In genomic region chr5:108801776-108802175, GRCh38 we compare ENCODE assay signal across 1 cellular context.
TF ChIP-seq lines count a peak whose summit lies in the region.

No MANE protein-coding gene starts in this region.

TF ChIP-seq in K562, 482 proteins besides CTCF, POLR2A, EP300 and RAD21 (continued from another document):
- TF ChIP-seq, protein P1, sequence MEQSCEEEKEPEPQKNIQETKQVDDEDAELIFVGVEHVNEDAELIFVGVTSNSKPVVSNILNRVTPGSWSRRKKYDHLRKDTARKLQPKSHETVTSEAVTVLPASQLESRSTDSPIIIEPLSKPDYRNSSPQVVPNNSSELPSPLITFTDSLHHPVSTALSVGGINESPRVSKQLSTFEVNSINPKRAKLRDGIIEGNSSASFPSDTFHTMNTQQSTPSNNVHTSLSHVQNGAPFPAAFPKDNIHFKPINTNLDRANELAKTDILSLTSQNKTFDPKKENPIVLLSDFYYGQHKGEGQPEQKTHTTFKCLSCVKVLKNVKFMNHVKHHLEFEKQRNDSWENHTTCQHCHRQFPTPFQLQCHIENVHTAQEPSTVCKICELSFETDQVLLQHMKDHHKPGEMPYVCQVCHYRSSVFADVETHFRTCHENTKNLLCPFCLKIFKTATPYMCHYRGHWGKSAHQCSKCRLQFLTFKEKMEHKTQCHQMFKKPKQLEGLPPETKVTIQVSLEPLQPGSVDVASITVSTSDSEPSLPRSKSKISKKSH (CRISPR knock-in tag; IDR thresholded peaks at IDR 0.05): no peak
- TF ChIP-seq GABPB1 (CRISPR knock-in tag; IDR thresholded peaks at IDR 0.05) (no peak), E4F1 (CRISPR knock-in tag; IDR thresholded peaks at IDR 0.05; ENCODE audit: borderline replicate concordance) (no peak), FOSL1 (tag; conservative IDR thresholded peaks at IDR 0.05) (peak; percentile 83), CEBPG (CRISPR knock-in tag; IDR thresholded peaks at IDR 0.05) (peak; percentile 77), CEBPG (tag; conservative IDR thresholded peaks at IDR 0.05 in 1 of 2, IDR thresholded peaks at IDR 0.05 in 1 of 2) (peak; percentile 49 to 95; a peak in 3 of 4 replicates), NFIX (CRISPR knock-in tag; IDR thresholded peaks at IDR 0.05; ENCODE audit: low read depth) (no peak), ATF3 (IDR thresholded peaks at IDR 0.05) (peak; percentile 93), ATF3 (CRISPR knock-in tag; conservative IDR thresholded peaks at IDR 0.05) (no peak), BRF2 (IDR thresholded peaks at IDR 0.05; ENCODE audit: borderline replicate concordance, insufficient read depth, insufficient read length) (no peak), SOX6 (IDR thresholded peaks at IDR 0.05) (0 out of 2 replicates have a peak, but pooled peaks have one; percentile 19), JUND (IDR thresholded peaks at IDR 0.05; ENCODE audit: borderline replicate concordance, low read depth, low read length) (peak; percentile 83), JUND (tag; IDR thresholded peaks at IDR 0.05; ENCODE audit: borderline replicate concordance, low read depth, low read length) (no peak), TRIM24 (IDR thresholded peaks at IDR 0.05) (peak; percentile 66 to 85; a peak in 3 of 4 replicates), ARID1B (IDR thresholded peaks at IDR 0.05) (peak; percentile 23; the same call in 1 of the 2 replicates), JUN (IDR thresholded peaks at IDR 0.05; ENCODE audit: borderline replicate concordance, low read depth, low read length) (peak; percentile 55; the same call in 1 of the 2 replicates), JUN (CRISPR knock-in tag; IDR thresholded peaks at IDR 0.05; ENCODE audit: borderline replicate concordance) (no peak), BRCA1 (IDR thresholded peaks at IDR 0.05) (no peak), BRCA1 (CRISPR knock-in tag; IDR thresholded peaks at IDR 0.05) (no peak), KDM4B (IDR thresholded peaks at IDR 0.05; ENCODE audit: borderline replicate concordance in 2 of 2, low read depth in 1 of 2) (no peak)
- TF ChIP-seq, protein P2, sequence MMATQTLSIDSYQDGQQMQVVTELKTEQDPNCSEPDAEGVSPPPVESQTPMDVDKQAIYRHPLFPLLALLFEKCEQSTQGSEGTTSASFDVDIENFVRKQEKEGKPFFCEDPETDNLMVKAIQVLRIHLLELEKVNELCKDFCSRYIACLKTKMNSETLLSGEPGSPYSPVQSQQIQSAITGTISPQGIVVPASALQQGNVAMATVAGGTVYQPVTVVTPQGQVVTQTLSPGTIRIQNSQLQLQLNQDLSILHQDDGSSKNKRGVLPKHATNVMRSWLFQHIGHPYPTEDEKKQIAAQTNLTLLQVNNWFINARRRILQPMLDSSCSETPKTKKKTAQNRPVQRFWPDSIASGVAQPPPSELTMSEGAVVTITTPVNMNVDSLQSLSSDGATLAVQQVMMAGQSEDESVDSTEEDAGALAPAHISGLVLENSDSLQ (IDR thresholded peaks at IDR 0.05): peak; percentile 9; the same call in 1 of the 2 replicates
- TF ChIP-seq, protein P3, sequence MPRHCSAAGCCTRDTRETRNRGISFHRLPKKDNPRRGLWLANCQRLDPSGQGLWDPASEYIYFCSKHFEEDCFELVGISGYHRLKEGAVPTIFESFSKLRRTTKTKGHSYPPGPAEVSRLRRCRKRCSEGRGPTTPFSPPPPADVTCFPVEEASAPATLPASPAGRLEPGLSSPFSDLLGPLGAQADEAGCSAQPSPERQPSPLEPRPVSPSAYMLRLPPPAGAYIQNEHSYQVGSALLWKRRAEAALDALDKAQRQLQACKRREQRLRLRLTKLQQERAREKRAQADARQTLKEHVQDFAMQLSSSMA (CRISPR knock-in tag; IDR thresholded peaks at IDR 0.05): no peak
- TF ChIP-seq, protein P4, sequence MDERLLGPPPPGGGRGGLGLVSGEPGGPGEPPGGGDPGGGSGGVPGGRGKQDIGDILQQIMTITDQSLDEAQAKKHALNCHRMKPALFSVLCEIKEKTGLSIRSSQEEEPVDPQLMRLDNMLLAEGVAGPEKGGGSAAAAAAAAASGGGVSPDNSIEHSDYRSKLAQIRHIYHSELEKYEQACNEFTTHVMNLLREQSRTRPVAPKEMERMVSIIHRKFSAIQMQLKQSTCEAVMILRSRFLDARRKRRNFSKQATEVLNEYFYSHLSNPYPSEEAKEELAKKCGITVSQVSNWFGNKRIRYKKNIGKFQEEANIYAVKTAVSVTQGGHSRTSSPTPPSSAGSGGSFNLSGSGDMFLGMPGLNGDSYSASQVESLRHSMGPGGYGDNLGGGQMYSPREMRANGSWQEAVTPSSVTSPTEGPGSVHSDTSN (CRISPR knock-in tag; IDR thresholded peaks at IDR 0.05; ENCODE audit: low read depth): no peak
- TF ChIP-seq, protein P4 (tag; conservative IDR thresholded peaks at IDR 0.05; ENCODE audit: low read depth): no peak
- TF ChIP-seq, protein P5, sequence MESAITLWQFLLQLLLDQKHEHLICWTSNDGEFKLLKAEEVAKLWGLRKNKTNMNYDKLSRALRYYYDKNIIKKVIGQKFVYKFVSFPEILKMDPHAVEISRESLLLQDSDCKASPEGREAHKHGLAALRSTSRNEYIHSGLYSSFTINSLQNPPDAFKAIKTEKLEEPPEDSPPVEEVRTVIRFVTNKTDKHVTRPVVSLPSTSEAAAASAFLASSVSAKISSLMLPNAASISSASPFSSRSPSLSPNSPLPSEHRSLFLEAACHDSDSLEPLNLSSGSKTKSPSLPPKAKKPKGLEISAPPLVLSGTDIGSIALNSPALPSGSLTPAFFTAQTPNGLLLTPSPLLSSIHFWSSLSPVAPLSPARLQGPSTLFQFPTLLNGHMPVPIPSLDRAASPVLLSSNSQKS (CRISPR knock-in tag; IDR thresholded peaks at IDR 0.05): no peak
- TF ChIP-seq, protein P6, sequence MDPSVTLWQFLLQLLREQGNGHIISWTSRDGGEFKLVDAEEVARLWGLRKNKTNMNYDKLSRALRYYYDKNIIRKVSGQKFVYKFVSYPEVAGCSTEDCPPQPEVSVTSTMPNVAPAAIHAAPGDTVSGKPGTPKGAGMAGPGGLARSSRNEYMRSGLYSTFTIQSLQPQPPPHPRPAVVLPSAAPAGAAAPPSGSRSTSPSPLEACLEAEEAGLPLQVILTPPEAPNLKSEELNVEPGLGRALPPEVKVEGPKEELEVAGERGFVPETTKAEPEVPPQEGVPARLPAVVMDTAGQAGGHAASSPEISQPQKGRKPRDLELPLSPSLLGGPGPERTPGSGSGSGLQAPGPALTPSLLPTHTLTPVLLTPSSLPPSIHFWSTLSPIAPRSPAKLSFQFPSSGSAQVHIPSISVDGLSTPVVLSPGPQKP (CRISPR knock-in tag; IDR thresholded peaks at IDR 0.05): no peak
TF ChIP-seq in K562: peak in this region for 12.
